In genomic region chr5:93221-93980, GRCh38 we compare ENCODE assay signal across 1 cellular context.
TF ChIP-seq lines count a peak whose summit lies in the region.

No MANE protein-coding gene starts in this region.

TF ChIP-seq in K562, 482 proteins besides CTCF, POLR2A, EP300 and RAD21:
- TF ChIP-seq ZNF76 (CRISPR knock-in tag; IDR thresholded peaks at IDR 0.05; ENCODE audit: borderline replicate concordance) (no peak), HES1 (IDR thresholded peaks at IDR 0.05; ENCODE audit: low read depth) (no peak), SRSF3 (IDR thresholded peaks at IDR 0.05; ENCODE audit: insufficient read depth, low read length) (no peak), LARP7 (IDR thresholded peaks at IDR 0.05) (no peak), ZNF408 (CRISPR knock-in tag; IDR thresholded peaks at IDR 0.05; ENCODE audit: low read depth) (no peak), ZMIZ1 (IDR thresholded peaks at IDR 0.05; ENCODE audit: low read depth in 2 of 2, low read length in 2 of 2) (no peak), ZBTB9 (CRISPR knock-in tag; IDR thresholded peaks at IDR 0.05) (no peak), HMBOX1 (IDR thresholded peaks at IDR 0.05) (no peak), SAP30 (IDR thresholded peaks at IDR 0.05; ENCODE audit: borderline replicate concordance, insufficient read depth, low read depth, low read length, poor library complexity, severe bottlenecking) (no peak), NFATC3 (IDR thresholded peaks at IDR 0.05) (no peak), ZNF699 (CRISPR knock-in tag; IDR thresholded peaks at IDR 0.05; ENCODE audit: insufficient replicate concordance) (no peak), PYGO2 (tag; IDR thresholded peaks at IDR 0.05) (no peak), ZBTB5 (IDR thresholded peaks at IDR 0.05) (no peak), FIP1L1 (IDR thresholded peaks at IDR 0.05; ENCODE audit: low read depth, low read length, poor library complexity, severe bottlenecking) (no peak), ZBTB17 (CRISPR knock-in tag; IDR thresholded peaks at IDR 0.05) (no peak), TSHZ1 (CRISPR knock-in tag; IDR thresholded peaks at IDR 0.05) (no peak), SRSF7 (optimal IDR thresholded peaks at IDR 0.05; ENCODE audit: low read depth, low read length) (no peak), SRF (CRISPR knock-in tag; IDR thresholded peaks at IDR 0.05) (no peak)
